In the genomic region with DNA sequence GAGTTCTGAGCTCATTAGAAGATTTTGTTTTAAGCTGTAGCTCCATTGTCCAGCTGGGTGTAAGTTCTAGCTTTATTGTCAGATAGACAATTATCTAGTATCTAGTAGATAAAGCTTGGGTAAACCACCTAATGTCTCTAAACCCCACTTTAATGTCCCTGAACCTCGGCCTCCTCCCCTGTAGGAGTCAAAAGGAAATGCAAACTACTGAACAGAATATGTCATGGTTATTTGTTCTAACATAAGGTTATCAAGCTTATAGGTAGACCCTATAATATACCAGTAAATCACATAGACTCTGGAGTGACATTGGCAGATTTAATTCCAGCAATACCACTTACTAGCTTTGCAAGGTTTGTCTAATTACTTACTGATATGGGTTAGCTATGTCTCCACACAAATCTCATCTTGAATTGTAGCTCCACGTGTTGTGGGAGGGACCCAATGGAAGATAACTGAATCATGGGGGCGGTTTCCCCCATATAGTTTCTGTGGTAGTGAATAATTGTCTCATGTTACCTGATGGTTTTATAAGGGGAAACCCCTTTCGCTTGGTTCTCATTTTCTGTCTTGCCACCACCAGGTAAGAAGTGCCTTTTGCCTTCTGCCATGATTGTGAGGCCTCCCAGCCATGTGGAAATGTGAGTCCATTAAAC, we compare ENCODE assay signal across 20 cellular contexts. TPM values are rescaled to one million over a fixed set of nuclear protein-coding genes. Genes with fewer than 3 reads are reported as not detected.
DNase-seq lines count a peak whose midpoint lies in the region; FAIRE-seq and TF ChIP-seq lines count a peak whose summit lies in the region.
"Had no signal": no experiment of that assay in that cellular context is flagged by ENCODE, and none has a peak within 500 bp of the region (broad histone marks: within the 10 kb centered on the region; RNA-seq: fewer than 3 reads in every experiment).

No MANE protein-coding gene starts in this region.

- no peak for DNase-seq in GM12891 (ENCODE audit: insufficient read length, low spot score)
- peak; percentile 49 for DNase-seq in activated naive CD4-positive, alpha-beta T cell treated with anti-CD3 and anti-CD28 coated beads, Interleukin-2, amount 50 U/mL, for 16 hours
- DNase-seq in stimulated activated CD4-positive, alpha-beta T cell treated with anti-CD3 and anti-CD28 coated beads, Interleukin-1b, Interleukin-23, amount 100 ng/mL, for 48 hours = peak; percentile 52
- DNase-seq in NCI-H2171 treated with DMSO at 0.1 percent for 48 hours (lab: John Stamatoyannopoulos, UW) = no peak
- DNase-seq in NCI-H2081 treated with DMSO at 0.1 percent for 48 hours (lab: John Stamatoyannopoulos, UW) = no peak
- no peak for DNase-seq in vagina (ENCODE audit: extremely low spot score in 2 of 2)
- DNase-seq: DND-41, gastrocnemius medialis, GM23248, NCI-H1436, psoas muscle, small intestine, T-helper 9 cell had no signal

- H3K4me3 ChIP-seq in HEK293 (ENCODE audit: low read depth, low read length) (no peak overlapping the region), vagina (no peak overlapping the region)
- H3K4me3 ChIP-seq: gastrocnemius medialis, GM23248, psoas muscle, SJSA1, suprapubic skin had no signal

- peak; percentile 78 for FAIRE-seq in GM12891 (lab: Jason Lieb, UNC)
- FAIRE-seq: bronchial epithelial cell, GM18507, HepG2, small intestine had no signal

- H3K27ac ChIP-seq in HEK293 (ENCODE audit: extremely low read depth, low read depth, low read length) = no peak overlapping the region
- no peak overlapping the region for H3K27ac ChIP-seq in vagina
- H3K27ac ChIP-seq: epithelial cell of prostate, gastrocnemius medialis, psoas muscle, SJSA1, suprapubic skin had no signal

- POLR2A ChIA-PET in HEK293 (lab: Yijun Ruan, JAX) = no interaction called here

- CTCF ChIA-PET in HEK293 (lab: Yijun Ruan, JAX) = interaction anchor here (0.6 kb wide), 2 partner anchors 211 to 1633 kb away, joined by 3 to 4 read pairs; no protein-coding TSS in a partner anchor

- TF ChIP-seq POLR2A in GM12891 (IDR thresholded peaks at IDR 0.05; ENCODE audit: low read depth, low read length) (no peak), vagina (IDR thresholded peaks at IDR 0.05) (no peak)

- H3K4me1 ChIP-seq in HEK293 (ENCODE audit: control insufficient read depth, insufficient read depth, low read length) = no peaks in the 10 kb centered on the region; the same call in 1 of the 2 replicates
- H3K4me1 ChIP-seq in vagina = no peaks in the 10 kb centered on the region
- H3K4me1 ChIP-seq: gastrocnemius medialis, psoas muscle, suprapubic skin had no signal

- TF ChIP-seq CTCF in HEK293 (tag by site-specific recombination; IDR thresholded peaks at IDR 0.05) = no peak
- TF ChIP-seq CTCF in vagina (IDR thresholded peaks at IDR 0.05) = no peak

- no peaks in the 10 kb centered on the region for H3K9me3 ChIP-seq in HEK293 (ENCODE audit: control insufficient read depth, insufficient read depth, low read depth, low read length)
- no peaks in the 10 kb centered on the region for H3K9me3 ChIP-seq in vagina
- H3K9me3 ChIP-seq: gastrocnemius medialis, psoas muscle, SJSA1, suprapubic skin had no signal

- intact Hi-C loops in vagina (cut with DNase I) = no loop called here

- H3K36me3 ChIP-seq in HEK293 (ENCODE audit: control insufficient read depth in 2 of 2, insufficient read depth in 1 of 2, low read length in 2 of 2) (no peaks in the 10 kb centered on the region), vagina (no peaks in the 10 kb centered on the region)
- H3K36me3 ChIP-seq: gastrocnemius medialis, suprapubic skin had no signal

- H3K27me3 ChIP-seq in vagina = no peaks in the 10 kb centered on the region
- H3K27me3 ChIP-seq: gastrocnemius medialis, SJSA1, suprapubic skin had no signal

TF ChIP-seq in GM12891, 5 proteins besides CTCF, POLR2A, EP300 and RAD21:
- TF ChIP-seq PAX5 (IDR thresholded peaks at IDR 0.05; ENCODE audit: insufficient read depth, low read length, severe bottlenecking) = no peak
- TF ChIP-seq SPI1 (IDR thresholded peaks at IDR 0.05; ENCODE audit: low read depth, low read length) = no peak
- TF ChIP-seq POU2F2 (IDR thresholded peaks at IDR 0.05; ENCODE audit: low read depth, low read length) = no peak
- TF ChIP-seq POLR2AphosphoS5 (IDR thresholded peaks at IDR 0.05; ENCODE audit: low read depth, low read length) = no peak
- TF ChIP-seq TAF1 (IDR thresholded peaks at IDR 0.05; ENCODE audit: low read depth, low read length) = no peak

TF ChIP-seq in HEK293, 187 proteins besides CTCF, POLR2A, EP300 and RAD21:
- no peak for TF ChIP-seq ZNF596 (tag by site-specific recombination; IDR thresholded peaks at IDR 0.05)
- TF ChIP-seq EGR2 (tag by site-specific recombination; IDR thresholded peaks at IDR 0.05; ENCODE audit: low read depth) = 0 out of 2 replicates have a peak, but pooled peaks have one; percentile 11
- no peak for TF ChIP-seq GLI2 (tag by site-specific recombination; IDR thresholded peaks at IDR 0.05; ENCODE audit: borderline replicate concordance, low read depth)

RNA-seq across cellular contexts. Expression of gene BCAT1, which starts 29.4 kb away (rescaled TPM):
- polyA plus RNA-seq in GM12891 (2012; ENCODE audit: low read depth, missing spikeins) = 8.1 TPM
- total RNA-seq in vagina = 20.6 TPM

Comparison
In these comparisons a context has a peak if more than half of its experiments do, and no peak if none do; other contexts are left out.
1. DNase-seq: peak in activated naive CD4-positive, alpha-beta T cell treated with anti-CD3 and anti-CD28 coated beads, Interleukin-2, amount 50 U/mL, for 16 hours (single experiment) and stimulated activated CD4-positive, alpha-beta T cell treated with anti-CD3 and anti-CD28 coated beads, Interleukin-1b, Interleukin-23, amount 100 ng/mL, for 48 hours (single experiment); none in GM12891 (single experiment), NCI-H2171 treated with DMSO at 0.1 percent for 48 hours (single experiment), NCI-H2081 treated with DMSO at 0.1 percent for 48 hours (single experiment) and vagina (0 of 2).